In genomic region chr11:64165842-64166635, GRCh38 we compare ENCODE assay signal across 8 cellular contexts. TPM values are rescaled to one million over a fixed set of nuclear protein-coding genes. Genes with fewer than 3 reads are reported as not detected.
DNase-seq lines count a peak whose midpoint lies in the region; ATAC-seq lines count a peak whose summit lies in the region.

Gene MACROD1, minus strand, starts transcription at chr11:64166113. Its CDS starts 119 bp downstream, at chr11:64165994.

- ATAC-seq in GM18868 (IDR thresholded peaks at IDR 0.05; ENCODE audit: unreplicated experiment) (peak; percentile 75), HG03159 (IDR thresholded peaks at IDR 0.05; ENCODE audit: unreplicated experiment) (peak; percentile 83)

- DNase-seq in A172 (ENCODE audit: low spot score) (peak; percentile 59), NCI-H345 treated with DMSO at 0.1 percent for 48 hours (lab: John Stamatoyannopoulos, UW; ENCODE audit: unreplicated experiment) (peak; percentile 50)
- DNase-seq in activated CD4-positive, alpha-beta T cell treated with anti-CD3 and anti-CD28 coated beads for 24 hours (ENCODE audit: low read depth in 2 of 2): peak; percentile 78 to 83
- DNase-seq in stimulated activated CD4-positive, alpha-beta T cell treated with anti-CD3 and anti-CD28 coated beads, Interleukin-1b, Interleukin-23, amount 100 ng/mL, for 4 hours (ENCODE audit: low read depth in 2 of 2): peak; percentile 76 to 81

- no peaks in the 10 kb centered on the region for H3K27me3 ChIP-seq in layer of hippocampus (ENCODE audit: control insufficient read depth, insufficient read depth, low read length)

- H3K27ac ChIP-seq in cingulate gyrus (ENCODE audit: low read depth, low read length) (peak within 1 kb of the TSS; percentile 75), layer of hippocampus (ENCODE audit: low read depth, low read length) (peak within 1 kb of the TSS; percentile 71)

RNA-seq across cellular contexts. Expression of gene MACROD1, which starts in this region (rescaled TPM):
- total RNA-seq in A172 (2014; rRNA removed; shearing (Covaris generic)): 2.9 and 6.3 TPM in 2 replicates

Comparison
In these comparisons a context has a peak if more than half of its experiments do, and no peak if none do; other contexts are left out.
1. Peak in every context shown above with its lines: DNase-seq, ATAC-seq and H3K27ac ChIP-seq.